Comparison of ENCODE assay signal across 8 cellular contexts in the genomic region with DNA sequence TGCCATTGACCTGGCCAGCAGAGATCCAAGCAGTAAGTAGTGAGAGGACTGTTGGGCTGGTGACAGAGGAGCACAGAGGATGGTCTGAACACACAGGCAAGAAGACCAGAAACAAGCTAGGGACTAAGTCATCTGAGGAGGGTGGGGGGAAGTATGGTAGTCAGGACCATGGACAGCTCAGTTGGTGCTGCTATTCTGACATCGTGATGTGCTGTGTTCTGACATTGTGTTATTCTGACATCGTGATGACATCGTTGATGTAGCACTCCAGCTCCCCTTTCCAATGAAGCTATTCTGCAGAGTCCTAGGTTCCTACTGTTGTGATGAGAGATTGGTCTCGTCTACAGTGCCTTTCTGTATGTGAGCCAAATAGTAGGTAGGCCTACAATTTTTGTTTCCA. TPM values are rescaled to one million over a fixed set of nuclear protein-coding genes. Genes with fewer than 3 reads are reported as not detected.
DNase-seq lines count a peak whose midpoint lies in the region; ATAC-seq lines count a peak whose summit lies in the region.

No MANE protein-coding gene starts in this region.

- H3K4me1 ChIP-seq in SJSA1 (replicated peaks) = no peaks in the 10 kb centered on the region

- no peak for ATAC-seq in HG03135 (IDR thresholded peaks at IDR 0.05; ENCODE audit: unreplicated experiment)

- H3K27ac ChIP-seq in SJSA1 = no peak overlapping the region

- no peaks in the 10 kb centered on the region for H3K36me3 ChIP-seq in SJSA1

- H3K9me3 ChIP-seq in SJSA1 (replicated peaks) = no peaks in the 10 kb centered on the region

- no peak overlapping the region for H3K4me3 ChIP-seq in SJSA1

- no peaks in the 10 kb centered on the region for H3K27me3 ChIP-seq in SJSA1 (replicated peaks)

- DNase-seq in A172 (ENCODE audit: low spot score) = peak; percentile 77
- peak; percentile 30 for DNase-seq in H4 (ENCODE audit: low spot score)
- peak; percentile 33 to 54 for DNase-seq in SJSA1 (ENCODE audit: low read depth in 1 of 2, low spot score in 2 of 2)
- peak; percentile 8 for DNase-seq in amniotic stem cell (lab: John Stamatoyannopoulos, UW)
- peak; percentile 61 for DNase-seq in kidney glomerular epithelial cell (lab: John Stamatoyannopoulos, UW)
- DNase-seq in stimulated activated CD8-positive, alpha-beta memory T cell treated with anti-CD3 and anti-CD28 coated beads, Interleukin-7, amount 100 ng/mL, for 24 hours (ENCODE audit: low read depth) = peak; percentile 8
- no peak for DNase-seq in NCI-H69 (lab: John Stamatoyannopoulos, UW)

RNA-seq across cellular contexts. Expression of a gene that starts 28.7 kb away (rescaled TPM):
- 0.43 and 0.71 TPM in 2 replicates for total RNA-seq in A172 (2014; rRNA removed; shearing (Covaris generic))
- 0.97 and 1.6 TPM in 2 replicates for total RNA-seq in H4 (2014; rRNA removed; shearing (Covaris generic))
- not detected in 2 replicates for total RNA-seq in SJSA1 (2014; rRNA removed; shearing (Covaris generic))

RNA-seq across cellular contexts. Expression of a gene that starts 36.3 kb away (rescaled TPM):
- 14.5 and 18.8 TPM in 2 replicates for total RNA-seq in A172 (2014; rRNA removed; shearing (Covaris generic))
- total RNA-seq in H4 (2014; rRNA removed; shearing (Covaris generic)) = 15.8 and 22.2 TPM in 2 replicates
- total RNA-seq in SJSA1 (2014; rRNA removed; shearing (Covaris generic)) = 26.6 and 27.8 TPM in 2 replicates
